Comparison of ENCODE assay signal across 8 cellular contexts in the genomic region with DNA sequence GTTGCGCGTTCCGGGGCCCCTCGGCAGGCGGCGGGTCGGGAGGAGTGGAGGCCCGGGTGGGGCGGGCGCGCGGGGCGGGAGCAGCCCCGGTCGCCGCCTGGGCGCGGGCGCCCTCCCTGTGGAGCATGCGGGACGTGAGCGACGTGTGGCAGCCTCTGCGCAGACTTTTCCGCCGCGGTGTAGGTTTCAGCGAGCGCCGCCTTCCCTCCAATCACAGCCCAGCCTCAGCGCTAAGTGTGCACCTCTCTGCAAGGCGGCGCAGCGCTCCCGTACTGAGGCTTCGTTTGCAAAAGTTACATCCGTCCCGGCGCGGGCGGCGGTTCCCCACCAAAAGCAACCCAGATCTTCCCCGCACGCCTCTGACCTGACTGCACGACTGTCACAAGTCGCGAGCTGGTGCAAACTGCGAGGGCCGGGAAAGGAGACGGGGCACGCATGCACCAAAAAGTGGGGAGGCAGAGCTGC. TPM values are rescaled to one million over a fixed set of nuclear protein-coding genes. Genes with fewer than 3 reads are reported as not detected.
DNase-seq lines count a peak whose midpoint lies in the region; ATAC-seq lines count a peak whose summit lies in the region.

No MANE protein-coding gene starts in this region.

- CTCF ChIA-PET in activated CD4-positive, alpha-beta memory T cell treated with anti-CD3 and anti-CD28 coated beads, Interleukin-2, amount 10 ng/mL, durations not matched to agents 7 days and 5 days (lab: Charles Lee), result interaction anchor here (1.0 to 6.2 kb wide), 29 partner anchors 13 to 477 kb away, joined by 3 to 105 read pairs (median 5); no protein-coding TSS in a partner anchor

- H3K4me1 ChIP-seq in HAP-1 (peaks cover 29% of the 10 kb centered on the region), ectodermal cell (ENCODE audit: control insufficient read depth, insufficient read depth, low read length) (peaks cover 16% of the 10 kb centered on the region), mesodermal cell (ENCODE audit: control insufficient read depth, insufficient read depth, low read length, poor library complexity, severe bottlenecking) (peaks cover 13% of the 10 kb centered on the region)

- H3K27ac Mint-ChIP-seq in activated CD4-positive, alpha-beta memory T cell treated with anti-CD3 and anti-CD28 coated beads, Interleukin-2, amount 10 ng/mL, durations not matched to agents 7 days and 5 days, result peak overlapping the region; percentile 91

- H3K36me3 ChIP-seq in HAP-1 (replicated peaks), result no peaks in the 10 kb centered on the region
- H3K36me3 ChIP-seq in ectodermal cell (ENCODE audit: control insufficient read depth, insufficient read depth, low read length), result no peaks in the 10 kb centered on the region
- peaks cover 12% of the 10 kb centered on the region for H3K36me3 ChIP-seq in mesodermal cell (ENCODE audit: control insufficient read depth, insufficient read depth, low read length)

- H3K27ac ChIP-seq in ectodermal cell (ENCODE audit: insufficient read depth, low read depth, low read length, poor library complexity, severe bottlenecking), result no peak overlapping the region
- no peak overlapping the region for H3K27ac ChIP-seq in mesodermal cell (ENCODE audit: low read depth, low read length, severe bottlenecking)

- POLR2A ChIA-PET in activated CD4-positive, alpha-beta memory T cell treated with anti-CD3 and anti-CD28 coated beads, Interleukin-2, amount 10 ng/mL, durations not matched to agents 7 days and 5 days (lab: Charles Lee), result interaction anchor here (1.0 to 3.0 kb wide), 18 partner anchors 16 to 209 kb away, joined by 3 to 39 read pairs (median 9); no protein-coding TSS in a partner anchor

- H3K27me3 Mint-ChIP-seq in activated CD4-positive, alpha-beta memory T cell treated with anti-CD3 and anti-CD28 coated beads, Interleukin-2, amount 10 ng/mL, durations not matched to agents 7 days and 5 days, result peaks cover 2% of the 10 kb centered on the region

- H3K36me3 Mint-ChIP-seq in activated CD4-positive, alpha-beta memory T cell treated with anti-CD3 and anti-CD28 coated beads, Interleukin-2, amount 10 ng/mL, durations not matched to agents 7 days and 5 days (ENCODE audit: low read depth), result peaks cover 17% of the 10 kb centered on the region

- H3K27me3 ChIP-seq in HAP-1 (ENCODE audit: low read depth), result no peaks in the 10 kb centered on the region
- peaks cover 49% of the 10 kb centered on the region for H3K27me3 ChIP-seq in ectodermal cell (ENCODE audit: control insufficient read depth, insufficient read depth, low read length, poor library complexity, severe bottlenecking)

- peak; percentile 57 to 82 for DNase-seq in HAP-1 (ENCODE audit: low spot score in 2 of 2)
- peak; percentile 13 for DNase-seq in NCI-H1092 (lab: John Stamatoyannopoulos, UW)
- peak; percentile 90 for DNase-seq in activated CD4-positive, alpha-beta memory T cell treated with anti-CD3 and anti-CD28 coated beads, Interleukin-2, amount 10 ng/mL, durations not matched to agents 7 days and 5 days
- peak; percentile 45 for DNase-seq in stimulated activated CD8-positive, alpha-beta memory T cell treated with anti-CD3 and anti-CD28 coated beads, Interleukin-15, amount 100 ng/mL, for 24 hours (ENCODE audit: low read depth)

- in situ Hi-C loops in HAP-1 (cut with MboI; ENCODE audit: low sequenced_read_pairs), result loop anchor here (10.0 to 25.0 kb wide), 2 partner anchors 97 to 186 kb away; no protein-coding TSS in a partner anchor

- peaks cover 32% of the 10 kb centered on the region for H3K4me1 Mint-ChIP-seq in activated CD4-positive, alpha-beta memory T cell treated with anti-CD3 and anti-CD28 coated beads, Interleukin-2, amount 10 ng/mL, durations not matched to agents 7 days and 5 days

- peak overlapping the region; percentile 33; the same call in 1 of the 2 replicates for H3K4me3 ChIP-seq in GM08714 (ENCODE audit: low read length)
- H3K4me3 ChIP-seq in HAP-1, result peak overlapping the region; percentile 53
- H3K4me3 ChIP-seq in ectodermal cell (ENCODE audit: insufficient read depth, low read depth, low read length), result peak overlapping the region; percentile 32
- H3K4me3 ChIP-seq in mesodermal cell (ENCODE audit: extremely low read depth, insufficient read depth, low read length, poor library complexity, severe bottlenecking), result peak overlapping the region; percentile 36

- H3K4me3 Mint-ChIP-seq in activated CD4-positive, alpha-beta memory T cell treated with anti-CD3 and anti-CD28 coated beads, Interleukin-2, amount 10 ng/mL, durations not matched to agents 7 days and 5 days, result peak overlapping the region; percentile 93

- 1% methylated on average over 51 of the region's 51 CpGs for WGBS in ectodermal cell, 2 experiments
- WGBS in mesodermal cell (ENCODE audit: insufficient coverage in 2 of 2), 2 experiments, result 1 to 2% methylated on average over 29 to 51 of the region's 51 CpGs

- no peaks in the 10 kb centered on the region for H3K9me3 Mint-ChIP-seq in activated CD4-positive, alpha-beta memory T cell treated with anti-CD3 and anti-CD28 coated beads, Interleukin-2, amount 10 ng/mL, durations not matched to agents 7 days and 5 days

- no peak for ATAC-seq in GM19328 (IDR thresholded peaks at IDR 0.05; ENCODE audit: unreplicated experiment)

- no peaks in the 10 kb centered on the region for H3K9me3 ChIP-seq in HAP-1
- no peaks in the 10 kb centered on the region for H3K9me3 ChIP-seq in ectodermal cell (ENCODE audit: control insufficient read depth, low read length)
- H3K9me3 ChIP-seq in mesodermal cell (ENCODE audit: control insufficient read depth, low read length), result no peaks in the 10 kb centered on the region

RNA-seq across cellular contexts. Expression of a gene that starts 1.2 kb away (rescaled TPM):
- total RNA-seq in activated CD4-positive, alpha-beta memory T cell treated with anti-CD3 and anti-CD28 coated beads, Interleukin-2, amount 10 ng/mL, durations not matched to agents 7 days and 5 days, result 10 to 100 TPM; 66.8 to 69.4 TPM
- 26.3 TPM for polyA plus RNA-seq in ectodermal cell (2013, experiment 1 of 4)
- 33.7 TPM for polyA plus RNA-seq in ectodermal cell (2013, experiment 2 of 4)
- 19.5 TPM for polyA plus RNA-seq in ectodermal cell (2013, experiment 3 of 4)
- 21.0 TPM for polyA plus RNA-seq in ectodermal cell (2013, experiment 4 of 4)
- 45.8 TPM for polyA plus RNA-seq in mesodermal cell (2013, experiment 1 of 2)
- polyA plus RNA-seq in mesodermal cell (2013, experiment 2 of 2), result 40.6 TPM

Comparison
In these comparisons a context has a peak if more than half of its experiments do, and no peak if none do; other contexts are left out.
1. DNase-seq: peak in every context shown above with its lines; median percentile 90 in activated CD4-positive, alpha-beta memory T cell treated with anti-CD3 and anti-CD28 coated beads, Interleukin-2, amount 10 ng/mL, durations not matched to agents 7 days and 5 days; 70 in HAP-1; 45 in stimulated activated CD8-positive, alpha-beta memory T cell treated with anti-CD3 and anti-CD28 coated beads, Interleukin-15, amount 100 ng/mL, for 24 hours; 13 in NCI-H1092.